In the genomic region with DNA sequence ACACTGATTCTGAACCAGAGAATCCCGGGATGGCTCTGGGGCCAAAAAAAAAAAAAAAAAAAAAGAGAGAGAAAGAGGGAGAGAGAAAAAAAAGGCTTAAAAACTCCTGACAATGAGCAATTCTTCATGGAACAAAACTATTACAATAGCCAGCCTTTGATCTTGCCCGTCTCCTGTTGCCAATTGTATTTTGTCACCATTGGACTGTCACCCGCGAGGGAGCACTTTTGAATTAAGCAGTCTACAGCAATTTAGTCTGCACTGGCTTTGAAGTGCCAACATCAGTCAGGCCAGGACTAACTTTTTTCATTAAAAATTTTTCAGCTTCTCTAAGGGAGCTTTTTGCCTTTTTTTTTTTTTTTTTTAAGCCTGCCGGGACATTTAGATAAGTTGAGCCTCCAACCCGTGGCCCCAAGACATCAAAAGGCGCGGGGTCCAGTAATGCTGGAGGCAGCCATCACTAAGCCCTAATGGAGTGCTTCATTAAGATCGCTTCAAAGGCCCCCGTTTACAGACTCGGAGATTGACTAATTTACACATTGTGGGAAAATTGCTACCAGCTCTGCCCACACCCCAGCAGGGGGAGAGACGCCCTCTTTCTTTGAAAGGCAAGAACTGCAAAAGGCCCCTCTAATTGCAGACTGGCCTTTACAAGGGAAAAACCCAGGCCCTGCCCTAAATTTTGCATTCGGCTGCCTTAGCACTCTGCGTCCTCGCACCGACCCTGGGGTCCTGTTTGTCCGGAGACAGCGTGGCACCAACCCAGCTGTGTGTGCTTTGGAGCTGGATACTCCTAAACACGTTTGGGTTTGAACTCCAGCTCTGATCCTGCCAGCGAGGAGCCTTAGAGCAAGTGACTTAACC, we compare ENCODE assay signal across 11 cellular contexts.
DNase-seq lines count a peak whose midpoint lies in the region; TF ChIP-seq lines count a peak whose summit lies in the region.
"Had no signal": no experiment of that assay in that cellular context is flagged by ENCODE, and none has a peak within 500 bp of the region (broad histone marks: within the 10 kb centered on the region; RNA-seq: fewer than 3 reads in every experiment).

No MANE protein-coding gene starts in this region.

- H3K23ac ChIP-seq in neuronal stem cell (ENCODE audit: low read depth, low read length, poor library complexity) = no peak overlapping the region

- H3K18ac ChIP-seq in neuronal stem cell (ENCODE audit: low read length) = no peak overlapping the region

- CTCF ChIA-PET in mammary epithelial cell (lab: Charles Lee; ENCODE audit: low non-redundant PET) = no interaction called here

- no peak overlapping the region for H2AK5ac ChIP-seq in neuronal stem cell (ENCODE audit: low read depth, low read length)

- no peak overlapping the region for H2BK15ac ChIP-seq in neuronal stem cell (ENCODE audit: low read length)

- WGBS in neuronal stem cell (ENCODE audit: extremely low coverage in 2 of 2, insufficient read length in 2 of 2, insufficient replicate concordance in 1 of 2), 2 donors = no CpG with 5 or more reads among the region's 20 CpGs
- WGBS in mammary epithelial cell (ENCODE audit: low coverage, missing lambda C conversion rate) = 77% methylated on average over 16 of the region's 20 CpGs

- H4K8ac ChIP-seq in neuronal stem cell (ENCODE audit: low read depth, low read length) = no peak overlapping the region

- peak; percentile 27 for DNase-seq in Jurkat, Clone E6-1 (ENCODE audit: low read depth, low spot score)
- DNase-seq in ecto neural progenitor cell (ENCODE audit: low spot score) (peak; percentile 78), neuronal stem cell (ENCODE audit: low spot score) (peak; percentile 46), NOMO-1 treated with DMSO at 0.1 percent for 48 hours (lab: John Stamatoyannopoulos, UW; ENCODE audit: unreplicated experiment) (no peak), mammary epithelial cell (no peak)
- DNase-seq in stimulated activated CD4-positive, alpha-beta T cell treated with anti-CD3 and anti-CD28 coated beads, Interleukin-12 subunit alpha, Interleukin-12 subunit beta, amount 100 ng/mL, for 4 hours = no peak
- DNase-seq: activated CD8-positive, alpha-beta memory T cell treated with anti-CD3 and anti-CD28 coated beads for 24 hours; GOT3 had no signal

- H2BK12ac ChIP-seq in neuronal stem cell (ENCODE audit: low read length) = no peak overlapping the region

- H3K14ac ChIP-seq in neuronal stem cell (ENCODE audit: low read length) = no peak overlapping the region

- H2BK120ac ChIP-seq in neuronal stem cell (ENCODE audit: low read depth, low read length) = no peak overlapping the region

- H3K9me3 ChIP-seq in neuronal stem cell (replicated peaks in 1 of 2; ENCODE audit: control insufficient read depth in 2 of 2, insufficient read depth in 1 of 2, low read depth in 1 of 2, low read length in 2 of 2) = peaks cover 0 to 6% of the 10 kb centered on the region in 2 donors
- peaks cover 9% of the 10 kb centered on the region for H3K9me3 ChIP-seq in mammary epithelial cell (replicated peaks; ENCODE audit: insufficient read depth, low read length)
- H3K9me3 ChIP-seq: ascending aorta, neutrophil had no signal

- H3K4me2 ChIP-seq in neuronal stem cell (ENCODE audit: insufficient read depth, low read length, poor library complexity, severe bottlenecking) (no peak overlapping the region), mammary epithelial cell (ENCODE audit: insufficient read depth, low read depth, low read length) (no peak overlapping the region)

- H3K4me3 ChIP-seq in Jurkat, Clone E6-1 (ENCODE audit: low read length) = no peak overlapping the region
- no peak overlapping the region for H3K4me3 ChIP-seq in neuronal stem cell (ENCODE audit: low read length in 2 of 2)
- no peak overlapping the region for H3K4me3 ChIP-seq in mammary epithelial cell (replicated peaks in 1 of 3; ENCODE audit: insufficient read depth in 1 of 3, low read depth in 2 of 3, low read length in 3 of 3)
- H3K4me3 ChIP-seq: ascending aorta had no signal

- intact Hi-C loops in mammary epithelial cell (cut with micrococcal nuclease) = no loop called here

- peaks cover 0 to 17% (median 15%) of the 10 kb centered on the region in 3 experiments for H3K27me3 ChIP-seq in neuronal stem cell (ENCODE audit: control insufficient read depth in 3 of 3, insufficient read depth in 3 of 3, low read depth in 1 of 3, low read length in 3 of 3)
- H3K27me3 ChIP-seq in mammary epithelial cell (ENCODE audit: insufficient read depth, low read length) = no peaks in the 10 kb centered on the region
- H3K27me3 ChIP-seq: ascending aorta had no signal

- no peak overlapping the region for H2BK5ac ChIP-seq in neuronal stem cell (ENCODE audit: low read length)

- in situ Hi-C loops in mammary epithelial cell (cut with MboI; ENCODE audit: low sequenced_read_pairs in 2 of 2) = no loop called here

- H4K91ac ChIP-seq in neuronal stem cell (ENCODE audit: low read depth, low read length, poor library complexity) = no peak overlapping the region

- H3K79me1 ChIP-seq in neuronal stem cell (ENCODE audit: low read depth, low read length) = no peaks in the 10 kb centered on the region

- peak overlapping the region; percentile 54 for H2AFZ ChIP-seq in neuronal stem cell (ENCODE audit: low read length)
- no peak overlapping the region for H2AFZ ChIP-seq in mammary epithelial cell (ENCODE audit: low read depth, low read length)

- H3K9ac ChIP-seq in neuronal stem cell (ENCODE audit: low read depth, low read length, poor library complexity) (no peak overlapping the region), mammary epithelial cell (ENCODE audit: insufficient read depth, low read length) (no peak overlapping the region)

- H4K20me1 ChIP-seq in mammary epithelial cell (ENCODE audit: insufficient read depth, low read length) = no peaks in the 10 kb centered on the region

- no TSS peak for BruUV-seq in mammary epithelial cell (replicated peaks; lab: Mats Ljungman, UMichigan)

- H3K4me1 ChIP-seq in neuronal stem cell (ENCODE audit: control insufficient read depth in 2 of 2, insufficient read depth in 1 of 2, low read depth in 1 of 2, low read length in 2 of 2) (peaks cover 23 to 28% of the 10 kb centered on the region in 2 donors), mammary epithelial cell (ENCODE audit: insufficient read depth, low read length) (no peaks in the 10 kb centered on the region)
- H3K4me1 ChIP-seq: ascending aorta had no signal

- H3K4ac ChIP-seq in neuronal stem cell (ENCODE audit: low read length) = no peak overlapping the region

- H3K27ac ChIP-seq in neuronal stem cell (replicated peaks; ENCODE audit: low read length) = no peak overlapping the region
- no peak overlapping the region for H3K27ac ChIP-seq in mammary epithelial cell (ENCODE audit: insufficient read depth, low read depth, low read length)
- H3K27ac ChIP-seq: ascending aorta, neutrophil had no signal

- dilution Hi-C loops in mammary epithelial cell (cut with HindIII; ENCODE audit: low sequenced_read_pairs) = no loop called here

- TF ChIP-seq CTCF in GM12872 (IDR thresholded peaks at IDR 0.05; ENCODE audit: insufficient read depth, low read depth, low read length) (0 out of 3 replicates have a peak, but pooled peaks have one; percentile 32), mammary epithelial cell (conservative IDR thresholded peaks at IDR 0.05 in 1 of 2, IDR thresholded peaks at IDR 0.05 in 1 of 2; ENCODE audit: extremely low read depth in 1 of 2, insufficient read depth in 1 of 2, low read depth in 1 of 2, low read length in 2 of 2) (no peak)

- H3K36me3 ChIP-seq in neuronal stem cell (replicated peaks in 1 of 2; ENCODE audit: control insufficient read depth in 2 of 2, insufficient read depth in 2 of 2, low read length in 2 of 2) = no peaks in the 10 kb centered on the region
- H3K36me3 ChIP-seq in mammary epithelial cell (ENCODE audit: insufficient read depth, low read length) = no peaks in the 10 kb centered on the region
- H3K36me3 ChIP-seq: ascending aorta, neutrophil had no signal

- no peaks in the 10 kb centered on the region for H3K79me2 ChIP-seq in mammary epithelial cell (ENCODE audit: insufficient read depth, low read length)

Comparison
In these comparisons a context has a peak if more than half of its experiments do, and no peak if none do; other contexts are left out.
1. DNase-seq: peak in Jurkat, Clone E6-1 (single experiment), ecto neural progenitor cell (single experiment) and neuronal stem cell (single experiment); none in stimulated activated CD4-positive, alpha-beta T cell treated with anti-CD3 and anti-CD28 coated beads, Interleukin-12 subunit alpha, Interleukin-12 subunit beta, amount 100 ng/mL, for 4 hours (single experiment), NOMO-1 treated with DMSO at 0.1 percent for 48 hours (single experiment) and mammary epithelial cell (single experiment).